ENCODE assay signal across 18 cellular contexts in the genomic region with DNA sequence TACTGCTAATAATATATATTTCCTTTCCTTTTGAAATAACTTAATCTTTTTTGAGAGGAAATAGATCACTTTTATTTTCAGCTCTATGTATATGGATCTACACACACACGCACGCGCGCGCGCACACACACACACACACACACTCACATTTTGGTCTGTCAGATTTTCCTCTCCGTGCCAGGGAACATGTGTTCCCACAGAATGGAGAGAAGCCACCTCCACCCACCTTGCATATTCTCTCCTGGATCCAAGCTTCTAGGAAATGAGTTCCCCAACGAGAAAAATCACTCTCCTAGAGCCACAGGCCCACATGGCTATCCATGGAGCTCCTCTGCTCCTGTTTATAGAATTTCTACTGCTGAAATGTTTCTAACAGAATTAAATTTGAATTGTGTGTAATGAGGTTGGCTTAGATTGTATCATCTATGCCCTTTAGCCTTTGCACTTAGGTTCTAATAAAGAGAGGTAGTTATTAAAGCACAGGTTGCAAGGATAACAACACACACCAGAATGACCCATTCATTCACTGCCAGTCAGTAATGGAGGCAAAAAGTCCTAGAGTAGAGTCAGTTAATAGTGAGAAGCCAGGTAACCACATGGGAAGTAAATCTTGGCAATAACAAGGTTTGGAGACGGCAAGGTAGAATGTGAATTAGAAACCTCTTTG. TPM values are rescaled to one million over a fixed set of nuclear protein-coding genes. Genes with fewer than 3 reads are reported as not detected.
"Had no signal": no experiment of that assay in that cellular context is flagged by ENCODE, and none has a peak within 500 bp of the region (broad histone marks: within the 10 kb centered on the region; RNA-seq: fewer than 3 reads in every experiment).

No MANE protein-coding gene starts in this region.

- H3K4me1 Mint-ChIP-seq: endodermal cell, nephron progenitor cell had no signal

- H3K27ac ChIP-seq: foreskin keratinocyte, hepatocyte, neutrophil, right atrium auricular region, sigmoid colon, skin epidermis, stomach, thyroid gland, upper lobe of left lung, vagina had no signal

- H3K4me1 ChIP-seq: foreskin keratinocyte, right atrium auricular region, thyroid gland, vagina had no signal

- H3K27ac Mint-ChIP-seq: dendritic cell treated with granulocyte-macrophage colony-stimulating factor and Interleukin-4, amounts not matched to agents 40 ng/mL and 50 ng/mL, for 4 days; endodermal cell; nephron progenitor cell had no signal

- H3K36me3 ChIP-seq: neutrophil, right atrium auricular region, vagina had no signal

- H3K9me3 ChIP-seq: neutrophil, right atrium auricular region, sigmoid colon, stomach, thyroid gland, upper lobe of left lung, vagina had no signal

- H3K4me3 ChIP-seq: hepatocyte, right atrium auricular region, sigmoid colon, skin epidermis, stomach, thyroid gland, upper lobe of left lung, vagina had no signal

- H2AFZ ChIP-seq: hepatocyte had no signal

- H3K9me3 Mint-ChIP-seq: dendritic cell treated with granulocyte-macrophage colony-stimulating factor and Interleukin-4, amounts not matched to agents 40 ng/mL and 50 ng/mL, for 4 days; endodermal cell; naive thymus-derived CD4-positive, alpha-beta T cell; nephron progenitor cell had no signal

- DNase-seq: kidney, left ventricle myocardium superior had no signal

- H3K4me2 ChIP-seq: hepatocyte had no signal

- H3K27me3 Mint-ChIP-seq: dendritic cell treated with granulocyte-macrophage colony-stimulating factor and Interleukin-4, amounts not matched to agents 40 ng/mL and 50 ng/mL, for 4 days; naive thymus-derived CD4-positive, alpha-beta T cell had no signal

- H3K27me3 ChIP-seq: foreskin keratinocyte, hepatocyte, neutrophil, right atrium auricular region, sigmoid colon, stomach, thyroid gland, upper lobe of left lung, vagina had no signal

- H3K4me3 Mint-ChIP-seq: dendritic cell treated with granulocyte-macrophage colony-stimulating factor and Interleukin-4, amounts not matched to agents 40 ng/mL and 50 ng/mL, for 4 days; endodermal cell; naive thymus-derived CD4-positive, alpha-beta T cell; nephron progenitor cell had no signal

- H3K79me2 ChIP-seq: hepatocyte had no signal

RNA-seq across cellular contexts. Expression of gene FAP, which starts 55.6 kb away (rescaled TPM):
- total RNA-seq: endodermal cell; endothelial cell of umbilical vein; mononuclear cell; naive thymus-derived CD4-positive, alpha-beta T cell had no signal
